Comparison of ENCODE assay signal across 19 cellular contexts in the genomic region with DNA sequence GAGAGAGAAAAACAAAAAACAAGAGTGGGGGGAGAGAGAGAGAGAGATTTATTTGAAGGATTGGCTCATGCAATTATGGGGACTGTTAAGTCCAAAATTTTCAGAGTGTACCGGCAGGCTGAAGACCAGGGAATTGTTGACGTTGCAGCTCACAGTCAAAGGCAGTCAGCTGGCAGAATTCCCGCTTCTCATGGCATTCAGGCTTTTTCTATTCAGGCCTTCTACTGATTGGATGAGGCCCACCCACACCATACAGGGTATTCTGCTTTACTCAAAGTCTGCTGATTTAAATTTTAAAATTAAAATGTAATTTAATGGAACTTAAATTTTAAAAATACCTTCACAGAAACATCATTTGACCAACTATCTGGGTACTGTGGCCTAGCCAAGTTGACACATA.
DNase-seq lines count a peak whose midpoint lies in the region; ATAC-seq, FAIRE-seq and TF ChIP-seq lines count a peak whose summit lies in the region.
"Had no signal": no experiment of that assay in that cellular context is flagged by ENCODE, and none has a peak within 500 bp of the region (broad histone marks: within the 10 kb centered on the region; RNA-seq: fewer than 3 reads in every experiment).

No MANE protein-coding gene starts in this region.

- H3F3A ChIP-seq in GM23248 (ENCODE audit: insufficient read depth) = no peaks in the 10 kb centered on the region

- TF ChIP-seq EP300 in K562 (IDR thresholded peaks at IDR 0.05; ENCODE audit: low read length) = no peak

- H3K9ac ChIP-seq in GM23248 (no peak overlapping the region), K562 (ENCODE audit: insufficient read depth in 1 of 2, low read depth in 2 of 2, low read length in 2 of 2) (no peak overlapping the region)

- no peak for FAIRE-seq in K562 (lab: Jason Lieb, UNC)
- FAIRE-seq: A204.1, D721Med, G401.6, GM12891, GM19239 had no signal

- no peak overlapping the region for H3K4me2 ChIP-seq in GM23248 (ENCODE audit: unreplicated experiment)
- no peak overlapping the region for H3K4me2 ChIP-seq in K562 (ENCODE audit: insufficient read depth, low read length)

- no peaks in the 10 kb centered on the region for H4K20me1 ChIP-seq in GM23248 (ENCODE audit: insufficient read depth)
- H4K20me1 ChIP-seq in K562 (replicated peaks; ENCODE audit: control insufficient read depth, insufficient read depth, low read length) = no peaks in the 10 kb centered on the region

- DNase-seq in left ventricle myocardium inferior (no peak), cardiac septum (ENCODE audit: low spot score) (no peak), GM23248 (peak; percentile 12), K562 (ENCODE audit: extremely low read depth in 1 of 4, low spot score in 3 of 4) (no peak), gastrocnemius medialis (peak in 1 of 2 donors; percentile 13)
- no peak for DNase-seq in activated CD8-positive, alpha-beta T cell treated with anti-CD3 and anti-CD28 coated beads, Interleukin-2, amount 10 ng/mL, durations not matched to agents 7 days and 5 days
- DNase-seq: ACHN; Caco-2; CD4-positive, alpha-beta T cell had no signal

- no peaks in the 10 kb centered on the region for H3K4me1 Mint-ChIP-seq in activated CD8-positive, alpha-beta T cell treated with anti-CD3 and anti-CD28 coated beads, Interleukin-2, amount 10 ng/mL, durations not matched to agents 7 days and 5 days (ENCODE audit: low read depth)

- TF ChIP-seq RAD21 in K562 (CRISPR knock-in tag; conservative IDR thresholded peaks at IDR 0.05 in 1 of 2, IDR thresholded peaks at IDR 0.05 in 1 of 2) = no peak

- intact Hi-C loops in left ventricle myocardium inferior (cut with micrococcal nuclease) (no loop called here), cardiac septum (cut with DNase I) (loop anchor here (10.0 kb wide), 1 partner anchor 504 kb away; a partner anchor contains a TSS), K562 (cut with micrococcal nuclease) (loop anchor here (10.0 kb wide), 1 partner anchor 136 kb away; no protein-coding TSS in a partner anchor), gastrocnemius medialis (cut with DNase I; ENCODE audit: low total_unique reads) (no loop called here)

- H3K27me3 Mint-ChIP-seq in activated CD8-positive, alpha-beta T cell treated with anti-CD3 and anti-CD28 coated beads, Interleukin-2, amount 10 ng/mL, durations not matched to agents 7 days and 5 days (ENCODE audit: low read depth) = no peaks in the 10 kb centered on the region

- 39 to 42% methylated on average over 3 of the region's 3 CpGs for WGBS in GM23248 (ENCODE audit: low coverage in 1 of 2, low lambda C conversion rate in 2 of 2, missing lambda C conversion rate in 2 of 2), 2 experiments
- WGBS in K562 (ENCODE audit: insufficient coverage, low coverage, missing lambda C conversion rate) = 0% methylated on average over 2 of the region's 3 CpGs

- H3K36me3 ChIP-seq in left ventricle myocardium inferior (no peaks in the 10 kb centered on the region), GM23248 (ENCODE audit: low read depth) (no peaks in the 10 kb centered on the region), K562 (ENCODE audit: control insufficient read depth, insufficient read depth, low read length) (no peaks in the 10 kb centered on the region), gastrocnemius medialis (no peaks in the 10 kb centered on the region)
- H3K36me3 ChIP-seq: HAP-1 had no signal

- CTCF ChIA-PET in K562 (lab: Yijun Ruan, JAX; ENCODE audit: low intra/inter-chr PET ratio) = no interaction called here
- CTCF ChIA-PET in activated CD8-positive, alpha-beta T cell treated with anti-CD3 and anti-CD28 coated beads, Interleukin-2, amount 10 ng/mL, durations not matched to agents 7 days and 5 days (lab: Charles Lee) = no interaction called here

- H3K36me3 Mint-ChIP-seq in activated CD8-positive, alpha-beta T cell treated with anti-CD3 and anti-CD28 coated beads, Interleukin-2, amount 10 ng/mL, durations not matched to agents 7 days and 5 days (ENCODE audit: low read depth) = no peaks in the 10 kb centered on the region

- H3K4me1 ChIP-seq in left ventricle myocardium inferior = peaks cover 14% of the 10 kb centered on the region
- H3K4me1 ChIP-seq in GM23248 (ENCODE audit: insufficient read depth) = peaks cover 8% of the 10 kb centered on the region; the same call in 1 of the 2 replicates
- no peaks in the 10 kb centered on the region for H3K4me1 ChIP-seq in K562 (replicated peaks in 1 of 2; ENCODE audit: control insufficient read depth in 2 of 2, insufficient read depth in 2 of 2, low read length in 2 of 2)
- H3K4me1 ChIP-seq in gastrocnemius medialis = peaks cover 0 to 10% of the 10 kb centered on the region in 2 donors
- H3K4me1 ChIP-seq: HAP-1 had no signal

- no peak for TF ChIP-seq POLR2A in K562 (conservative IDR thresholded peaks at IDR 0.05)
- TF ChIP-seq POLR2A in gastrocnemius medialis (IDR thresholded peaks at IDR 0.05) = no peak

- no peak overlapping the region for H3K4me3 ChIP-seq in left ventricle myocardium inferior
- H3K4me3 ChIP-seq in GM23248 = no peak overlapping the region
- no peak overlapping the region for H3K4me3 ChIP-seq in K562
- H3K4me3 ChIP-seq in gastrocnemius medialis = no peak overlapping the region
- H3K4me3 ChIP-seq: HAP-1 had no signal

- no peaks in the 10 kb centered on the region for H3K9me2 ChIP-seq in GM23248 (ENCODE audit: insufficient read depth)

- H3K27ac Mint-ChIP-seq in activated CD8-positive, alpha-beta T cell treated with anti-CD3 and anti-CD28 coated beads, Interleukin-2, amount 10 ng/mL, durations not matched to agents 7 days and 5 days = no peak overlapping the region
- H3K27ac Mint-ChIP-seq: CD4-positive, alpha-beta T cell had no signal

- H3K79me2 ChIP-seq in GM23248 (ENCODE audit: insufficient read depth) (no peaks in the 10 kb centered on the region), K562 (ENCODE audit: control insufficient read depth, insufficient read depth, low read length) (no peaks in the 10 kb centered on the region)

- H2AFZ ChIP-seq in GM23248 (peak overlapping the region; percentile 28; the same call in 1 of the 2 replicates), K562 (ENCODE audit: low read depth, low read length) (no peak overlapping the region)

- POLR2A ChIA-PET in K562 (lab: Yijun Ruan, JAX) = no interaction called here
- POLR2A ChIA-PET in activated CD8-positive, alpha-beta T cell treated with anti-CD3 and anti-CD28 coated beads, Interleukin-2, amount 10 ng/mL, durations not matched to agents 7 days and 5 days (lab: Charles Lee) = no interaction called here

- no peaks in the 10 kb centered on the region for H3K9me3 Mint-ChIP-seq in activated CD8-positive, alpha-beta T cell treated with anti-CD3 and anti-CD28 coated beads, Interleukin-2, amount 10 ng/mL, durations not matched to agents 7 days and 5 days (ENCODE audit: insufficient read depth)

- in situ Hi-C loops in GM23248 (cut with MboI) = loop anchor here (25.0 kb wide), 1 partner anchor 831 kb away; no protein-coding TSS in a partner anchor
- in situ Hi-C loops in K562 (cut with MboI) = no loop called here
- in situ Hi-C loops in gastrocnemius medialis (cut with MboI; ENCODE audit: low sequenced_read_pairs in 4 of 4) = no loop called here

- H3K27ac ChIP-seq in left ventricle myocardium inferior (replicated peaks) (peak overlapping the region; percentile 79), GM23248 (no peak overlapping the region), K562 (ENCODE audit: extremely low read depth, low read depth, low read length) (no peak overlapping the region), gastrocnemius medialis (peak overlapping the region; percentile 82 to 91 (median 86))
- H3K27ac ChIP-seq: C4-2B, HL-60 had no signal

- H3K27me3 ChIP-seq in left ventricle myocardium inferior (ENCODE audit: low read depth) = no peaks in the 10 kb centered on the region
- no peaks in the 10 kb centered on the region for H3K27me3 ChIP-seq in GM23248 (replicated peaks; ENCODE audit: insufficient read depth)
- H3K27me3 ChIP-seq in K562 (ENCODE audit: control insufficient read depth in 2 of 2, insufficient read depth in 2 of 2, low read length in 2 of 2) = no peaks in the 10 kb centered on the region
- no peaks in the 10 kb centered on the region for H3K27me3 ChIP-seq in gastrocnemius medialis

- ATAC-seq in K562 = no peak
- ATAC-seq in gastrocnemius medialis = peak in 1 of 2 donors; percentile 14
- ATAC-seq in HG03460 (IDR thresholded peaks at IDR 0.05; ENCODE audit: unreplicated experiment) = no peak
- ATAC-seq in HG03095 (IDR thresholded peaks at IDR 0.05; ENCODE audit: unreplicated experiment) = no peak
- ATAC-seq in activated CD8-positive, alpha-beta T cell treated with anti-CD3 and anti-CD28 coated beads, Interleukin-2, amount 10 ng/mL, durations not matched to agents 7 days and 5 days = no peak

- H3K4me3 Mint-ChIP-seq in activated CD8-positive, alpha-beta T cell treated with anti-CD3 and anti-CD28 coated beads, Interleukin-2, amount 10 ng/mL, durations not matched to agents 7 days and 5 days = no peak overlapping the region
- H3K4me3 Mint-ChIP-seq: CD4-positive, alpha-beta T cell had no signal

- no peaks in the 10 kb centered on the region for H3K9me3 ChIP-seq in left ventricle myocardium inferior (replicated peaks)
- H3K9me3 ChIP-seq in GM23248 (ENCODE audit: low read depth) = no peaks in the 10 kb centered on the region
- H3K9me3 ChIP-seq in K562 (replicated peaks; ENCODE audit: control insufficient read depth, insufficient read depth, low read depth, low read length) = no peaks in the 10 kb centered on the region
- H3K9me3 ChIP-seq in gastrocnemius medialis = no peaks in the 10 kb centered on the region
- H3K9me3 ChIP-seq: Caco-2, HAP-1 had no signal

- no peak for TF ChIP-seq CTCF in left ventricle myocardium inferior (IDR thresholded peaks at IDR 0.05; ENCODE audit: borderline replicate concordance)
- no peak for TF ChIP-seq CTCF in K562 (IDR thresholded peaks at IDR 0.05 in 2 of 3, conservative IDR thresholded peaks at IDR 0.05 in 1 of 3; ENCODE audit: insufficient read depth in 2 of 3, low read depth in 1 of 3, low read length in 3 of 3)
- TF ChIP-seq CTCF in gastrocnemius medialis (IDR thresholded peaks at IDR 0.05 in 4 of 5, conservative IDR thresholded peaks at IDR 0.05 in 1 of 5) = no peak

- no TSS peak for BruUV-seq in K562 (replicated peaks; lab: Mats Ljungman, UMichigan)

- H3K9me1 ChIP-seq in K562 (ENCODE audit: control insufficient read depth, insufficient read depth, low read length) = no peaks in the 10 kb centered on the region

TF ChIP-seq in K562, 482 proteins besides CTCF, POLR2A, EP300 and RAD21:
- peak; percentile 69 for TF ChIP-seq ZNF134 (CRISPR knock-in tag; conservative IDR thresholded peaks at IDR 0.05)
- TF ChIP-seq CHCHD3 (CRISPR knock-in tag; IDR thresholded peaks at IDR 0.05) = no peak
- no peak for TF ChIP-seq GATAD2B (IDR thresholded peaks at IDR 0.05; ENCODE audit: borderline replicate concordance)

Comparison
In these comparisons a context has a peak if more than half of its experiments do, and no peak if none do; other contexts are left out.
1. intact Hi-C loops: an anchor here in cardiac septum (10.0 kb wide) and K562 (10.0 kb wide); none called in left ventricle myocardium inferior and gastrocnemius medialis.
2. H3K27ac ChIP-seq: peak in left ventricle myocardium inferior (single experiment) and gastrocnemius medialis (4 of 4); none in GM23248 (single experiment) and K562 (single experiment).